Comparison of ENCODE assay signal across 12 cellular contexts in genomic region chr9:117645245-117645636, GRCh38. TPM values are rescaled to one million over a fixed set of nuclear protein-coding genes. Genes with fewer than 3 reads are reported as not detected.
DNase-seq lines count a peak whose midpoint lies in the region; ATAC-seq and TF ChIP-seq lines count a peak whose summit lies in the region.
"Had no signal": no experiment of that assay in that cellular context is flagged by ENCODE, and none has a peak within 500 bp of the region (broad histone marks: within the 10 kb centered on the region; RNA-seq: fewer than 3 reads in every experiment).

No MANE protein-coding gene starts in this region.

- H3K27ac ChIP-seq in lung (ENCODE audit: low read depth in 1 of 2, low read length in 1 of 2), result no peak overlapping the region
- peak overlapping the region in 6 of 8 donors; percentile 29 to 72 (median 62) for H3K27ac ChIP-seq in spleen
- H3K27ac ChIP-seq in WERI-Rb-1, result no peak overlapping the region
- H3K27ac ChIP-seq: psoas muscle, SK-N-MC had no signal

- no peaks in the 10 kb centered on the region for H3K36me3 ChIP-seq in lung (ENCODE audit: control insufficient read depth in 2 of 2, insufficient read depth in 2 of 2, low read length in 2 of 2)
- H3K36me3 ChIP-seq in spleen, result no peaks in the 10 kb centered on the region
- no peaks in the 10 kb centered on the region for H3K36me3 ChIP-seq in WERI-Rb-1

- peak; percentile 14 for ATAC-seq in lung (ENCODE audit: insufficient read depth, low FRiP score)
- ATAC-seq in HG02759 (IDR thresholded peaks at IDR 0.05; ENCODE audit: unreplicated experiment), result no peak
- ATAC-seq: activated CD4-positive, CD25-positive, alpha-beta regulatory T cell treated with anti-CD3 and anti-CD28 coated beads, Interleukin-2, amount 50 U/mL, for 24 hours had no signal

- intact Hi-C loops in spleen (cut with DNase I; ENCODE audit: low total_unique reads), result loop anchor here (10.0 kb wide), 1 partner anchor 140 kb away; no protein-coding TSS in a partner anchor

- H3K4me1 ChIP-seq in lung (ENCODE audit: control insufficient read depth in 2 of 2, insufficient read depth in 2 of 2, low read length in 2 of 2) (peaks cover 1 to 4% of the 10 kb centered on the region in 2 donors), spleen (peaks cover 0 to 37% (median 18%) of the 10 kb centered on the region in 6 donors)
- H3K4me1 ChIP-seq: psoas muscle had no signal

- H3K27me3 ChIP-seq in lung (ENCODE audit: control insufficient read depth, insufficient read depth), result no peaks in the 10 kb centered on the region
- peaks cover 0 to 37% (median 5%) of the 10 kb centered on the region in 7 donors for H3K27me3 ChIP-seq in spleen (replicated peaks in 1 of 7)
- H3K27me3 ChIP-seq in WERI-Rb-1 (ENCODE audit: insufficient read depth, low read depth, severe bottlenecking), result no peaks in the 10 kb centered on the region

- H3K4me3 ChIP-seq in lung (no peak overlapping the region), spleen (peak overlapping the region in 2 of 8 donors; percentile 6 to 51), WERI-Rb-1 (ENCODE audit: low read depth, low read length) (no peak overlapping the region)
- H3K4me3 ChIP-seq: SK-N-MC had no signal

- WGBS in lung, 2 donors, result 39 to 79% methylated on average over 3 of the region's 3 CpGs
- WGBS in spleen, 5 donors, result 58 to 83% (median 69%) methylated on average over 3 of the region's 3 CpGs

- DNase-seq in NCI-H69 (lab: John Stamatoyannopoulos, UW) (peak; percentile 52), cerebellar cortex (ENCODE audit: low spot score) (peak; percentile 52), lung (ENCODE audit: low spot score) (no peak), spleen (no peak), WERI-Rb-1 (no peak), DMS79 treated with DMSO at 0.1 percent for 48 hours (lab: John Stamatoyannopoulos, UW) (no peak)
- DNase-seq: effector CD8-positive, alpha-beta T cell; NCI-H187 had no signal

- TF ChIP-seq POLR2A in spleen (IDR thresholded peaks at IDR 0.05), result no peak

- TF ChIP-seq CTCF in lung (IDR thresholded peaks at IDR 0.05; ENCODE audit: control extremely low read depth, extremely low read depth) (no peak), spleen (IDR thresholded peaks at IDR 0.05 in 8 of 11, conservative IDR thresholded peaks at IDR 0.05 in 3 of 11) (no peak), WERI-Rb-1 (IDR thresholded peaks at IDR 0.05; ENCODE audit: low read depth, low read length) (no peak)

- H3K9me3 ChIP-seq in lung (ENCODE audit: control insufficient read depth in 2 of 2, insufficient read depth in 1 of 2, low read length in 1 of 2) (no peaks in the 10 kb centered on the region), spleen (no peaks in the 10 kb centered on the region), WERI-Rb-1 (ENCODE audit: severe bottlenecking) (no peaks in the 10 kb centered on the region)
- H3K9me3 ChIP-seq: psoas muscle had no signal

RNA-seq across cellular contexts. Expression of gene TLR4, which starts 59.0 kb away (rescaled TPM):
- total RNA-seq in lung (10 to 100 TPM; 19.0 to 32.7 TPM), spleen (100 to 1,000 TPM in 5 of 7 donors, 10 to 100 TPM in 2; 62.8 to 216 (median 136) TPM)
- polyA plus RNA-seq in lung (10 to 100 TPM in 1 of 2 donors, 1 to 10 TPM in 1; 4.5 to 41.6 TPM), spleen (10 to 100 TPM in 1 of 3 donors, 1 to 10 TPM in 2; 6.3 to 14.8 (median 7.8) TPM)

Comparison
In these comparisons a context has a peak if more than half of its experiments do, and no peak if none do; other contexts are left out.
1. DNase-seq: peak in NCI-H69 (single experiment) and cerebellar cortex (single experiment); none in lung (single experiment), spleen (single experiment), WERI-Rb-1 (single experiment) and DMS79 treated with DMSO at 0.1 percent for 48 hours (single experiment).
2. H3K27ac ChIP-seq: peak in spleen (6 of 8); none in lung (0 of 2) and WERI-Rb-1 (single experiment).